In genomic region chr19:45641274-45642105, GRCh38 we compare ENCODE assay signal across 8 cellular contexts.
A peak's percentile ranks its signal among the peaks of the same experiment; 100 is the strongest.
DNase-seq lines count a peak whose midpoint lies in the region; ATAC-seq and TF ChIP-seq lines count a peak whose summit lies in the region.

No MANE protein-coding gene starts in this region.

- in situ Hi-C loops in GM13976 (cut with MboI; ENCODE audit: low sequenced_read_pairs, unreplicated experiment), result no loop called here

- TF ChIP-seq CTCF in GM13976 (IDR thresholded peaks at IDR 0.05; ENCODE audit: borderline replicate concordance, control extremely low read depth, extremely low read depth, insufficient read depth, missing control alignments) (no peak), WI38 (IDR thresholded peaks at IDR 0.05; ENCODE audit: low read depth, low read length) (no peak)

- ATAC-seq in HG02870 (IDR thresholded peaks at IDR 0.05; ENCODE audit: unreplicated experiment) (peak; percentile 34), HG03039 (IDR thresholded peaks at IDR 0.05; ENCODE audit: unreplicated experiment) (no peak)

- peak overlapping the region; percentile 50 for H3K4me3 ChIP-seq in WI38 (ENCODE audit: low read depth, low read length)

- DNase-seq in GM13976 (ENCODE audit: low spot score) (peak; percentile 92), NCI-H2029 treated with DMSO at 0.1 percent for 48 hours (lab: John Stamatoyannopoulos, UW) (peak; percentile 74), kidney glomerular epithelial cell (lab: John Stamatoyannopoulos, UW) (peak; percentile 82)
- peak; percentile 33 for DNase-seq in central memory CD4-positive, alpha-beta T cell
- DNase-seq in stimulated activated CD4-positive, alpha-beta T cell treated with anti-CD3 and anti-CD28 coated beads, Interleukin-4, amount 100 ng/mL, for 1 hour, result peak; percentile 75

Comparison
In these comparisons a context has a peak if more than half of its experiments do, and no peak if none do; other contexts are left out.
1. DNase-seq: peak in every context shown above with its lines; median percentile 92 in GM13976; 82 in kidney glomerular epithelial cell; 75 in stimulated activated CD4-positive, alpha-beta T cell treated with anti-CD3 and anti-CD28 coated beads, Interleukin-4, amount 100 ng/mL, for 1 hour; 74 in NCI-H2029 treated with DMSO at 0.1 percent for 48 hours; 33 in central memory CD4-positive, alpha-beta T cell.